Comparison of ENCODE assay signal across 23 cellular contexts in genomic region chr1:30264672-30265025, GRCh38.
A peak's percentile ranks its signal among the peaks of the same experiment; 100 is the strongest.
DNase-seq lines count a peak whose midpoint lies in the region; ATAC-seq, FAIRE-seq and TF ChIP-seq lines count a peak whose summit lies in the region.
"Had no signal": no experiment of that assay in that cellular context is flagged by ENCODE, and none has a peak within 500 bp of the region (broad histone marks: within the 10 kb centered on the region; RNA-seq: fewer than 3 reads in every experiment).

No MANE protein-coding gene starts in this region.

- no peaks in the 10 kb centered on the region for H3K4me1 Mint-ChIP-seq in chondrocyte (ENCODE audit: low read depth)
- H3K4me1 Mint-ChIP-seq: B cell; CD14-positive monocyte; CD8-positive, alpha-beta memory T cell had no signal

- ATAC-seq in GM19467 (IDR thresholded peaks at IDR 0.05; ENCODE audit: unreplicated experiment) (no peak), HepG2 (no peak), sciatic nerve (no peak)

- peaks cover 12% of the 10 kb centered on the region for H3K27me3 Mint-ChIP-seq in chondrocyte (ENCODE audit: low read depth)

- H3K36me3 ChIP-seq in A673 (ENCODE audit: insufficient read depth, low read length, poor library complexity, severe bottlenecking) = no peaks in the 10 kb centered on the region
- no peaks in the 10 kb centered on the region for H3K36me3 ChIP-seq in sigmoid colon
- no peaks in the 10 kb centered on the region for H3K36me3 ChIP-seq in HepG2 (replicated peaks in 1 of 2; ENCODE audit: control insufficient read depth in 1 of 2, insufficient read depth in 2 of 2, low read length in 2 of 2)
- H3K36me3 ChIP-seq: BLaER1 had no signal

- in situ Hi-C loops in HepG2 (cut with HindIII; ENCODE audit: extremely low pct_ligation_motif_present, low pct_unique_long_range_greater_than_20kb) = no loop called here

- H3K4me2 ChIP-seq in HepG2 (ENCODE audit: low read depth, low read length) = no peak overlapping the region
- H3K4me2 ChIP-seq: BLaER1 had no signal

- DNase-seq in A673 (ENCODE audit: low spot score) = no peak
- DNase-seq in H4 (ENCODE audit: low spot score) = peak; percentile 57
- DNase-seq in chondrocyte (ENCODE audit: low spot score) = peak; percentile 10
- peak; percentile 18 for DNase-seq in sigmoid colon
- no peak for DNase-seq in HepG2 (ENCODE audit: low spot score)
- no peak for DNase-seq in sciatic nerve (ENCODE audit: low spot score)
- no peak for DNase-seq in activated CD4-positive, CD25-positive, alpha-beta regulatory T cell (lab: John Stamatoyannopoulos, UW)
- DNase-seq: CD4-positive, alpha-beta T cell; CD8-positive, alpha-beta memory T cell; DMS 273 treated with DMSO at 0.1 percent for 48 hours; DMS79; EL; GF-D8; GOT3; H7; HCEC 1CT had no signal

- intact Hi-C loops in A673 (cut with micrococcal nuclease; ENCODE audit: unreplicated experiment) (no loop called here), sigmoid colon (cut with DNase I) (no loop called here), HepG2 (cut with micrococcal nuclease; ENCODE audit: unreplicated experiment) (no loop called here), sciatic nerve (cut with DNase I) (no loop called here)

- no peak overlapping the region for H2AFZ ChIP-seq in HepG2 (ENCODE audit: low read length)

- no peaks in the 10 kb centered on the region for H4K20me1 ChIP-seq in HepG2 (ENCODE audit: insufficient read depth, low read length)
- H4K20me1 ChIP-seq: BLaER1 had no signal

- TF ChIP-seq CTCF in A673 (conservative IDR thresholded peaks at IDR 0.05; ENCODE audit: low read depth, low read length) (no peak), chondrocyte (IDR thresholded peaks at IDR 0.05) (no peak), sigmoid colon (IDR thresholded peaks at IDR 0.05) (no peak), HepG2 (CRISPR knock-in tag; IDR thresholded peaks at IDR 0.05) (no peak)

- no peak overlapping the region for H3K9ac ChIP-seq in HepG2 (ENCODE audit: insufficient read depth, low read depth, low read length)
- H3K9ac ChIP-seq: BLaER1 had no signal

- H3K4me1 ChIP-seq in A673 (ENCODE audit: insufficient read depth, low read length, poor library complexity, severe bottlenecking) = peaks cover 17% of the 10 kb centered on the region
- no peaks in the 10 kb centered on the region for H3K4me1 ChIP-seq in sigmoid colon
- no peaks in the 10 kb centered on the region for H3K4me1 ChIP-seq in HepG2 (ENCODE audit: insufficient read depth, low read length)

- TF ChIP-seq EP300 in sigmoid colon (IDR thresholded peaks at IDR 0.05) (no peak), HepG2 (IDR thresholded peaks at IDR 0.05; ENCODE audit: low read depth in 2 of 2, low read length in 2 of 2) (no peak), HepG2 (CRISPR knock-in tag; IDR thresholded peaks at IDR 0.05; ENCODE audit: borderline replicate concordance) (no peak)

- 76 to 86% methylated on average over 4 of the region's 4 CpGs for WGBS in sigmoid colon, 2 donors
- 28% methylated on average over 4 of the region's 4 CpGs for WGBS in HepG2 (ENCODE audit: low lambda C conversion rate)

- BruUV-seq in A673 (replicated peaks; lab: Mats Ljungman, UMichigan) = no TSS peak
- no TSS peak for BruUV-seq in HepG2 (replicated peaks; lab: Mats Ljungman, UMichigan)

- no peak for TF ChIP-seq RAD21 in HepG2 (CRISPR knock-in tag; IDR thresholded peaks at IDR 0.05)

- H3K36me3 Mint-ChIP-seq in chondrocyte (ENCODE audit: low read depth) = no peaks in the 10 kb centered on the region
- H3K36me3 Mint-ChIP-seq: CD14-positive monocyte had no signal

- H3K27me3 ChIP-seq in A673 (replicated peaks; ENCODE audit: insufficient read depth, low read depth, low read length, poor library complexity) (no peaks in the 10 kb centered on the region), sigmoid colon (peaks cover 0 to 14% (median 0%) of the 10 kb centered on the region in 3 donors), HepG2 (ENCODE audit: control insufficient read depth in 1 of 2, insufficient read depth in 2 of 2, low read length in 2 of 2) (no peaks in the 10 kb centered on the region; a peak in 1 of 5 replicates)
- H3K27me3 ChIP-seq: BLaER1 had no signal

- H3K9me3 ChIP-seq in A673 (ENCODE audit: low read depth, low read length, poor library complexity, severe bottlenecking) (no peaks in the 10 kb centered on the region), sigmoid colon (no peaks in the 10 kb centered on the region), HepG2 (ENCODE audit: low read length) (no peaks in the 10 kb centered on the region)
- H3K9me3 ChIP-seq: BLaER1 had no signal

- peaks cover 4% of the 10 kb centered on the region for H3K9me3 Mint-ChIP-seq in chondrocyte (ENCODE audit: low read depth)
- H3K9me3 Mint-ChIP-seq: CD4-positive, alpha-beta T cell had no signal

- H3K27ac Mint-ChIP-seq in chondrocyte (ENCODE audit: unreplicated experiment) = no peak overlapping the region
- H3K27ac Mint-ChIP-seq: B cell; CD14-positive monocyte; CD4-positive, alpha-beta T cell; CD8-positive, alpha-beta memory T cell had no signal

- CTCF ChIA-PET in A673 (lab: Charles Lee) (no interaction called here), HepG2 (lab: Yijun Ruan, JAX; ENCODE audit: low intra/inter-chr PET ratio, low total read pairs) (no interaction called here)

- H3K27ac ChIP-seq in A673 (ENCODE audit: low read depth, low read length, poor library complexity, severe bottlenecking) = peak overlapping the region; percentile 62
- no peak overlapping the region for H3K27ac ChIP-seq in sigmoid colon
- no peak overlapping the region for H3K27ac ChIP-seq in HepG2 (ENCODE audit: extremely low read length, insufficient read depth, low read length)
- H3K27ac ChIP-seq: BLaER1 had no signal

- TF ChIP-seq POLR2A in sigmoid colon (IDR thresholded peaks at IDR 0.05) = no peak
- TF ChIP-seq POLR2A in HepG2 (IDR thresholded peaks at IDR 0.05; ENCODE audit: insufficient read depth in 1 of 2, low read depth in 2 of 2, low read length in 2 of 2) = no peak

- no peak overlapping the region for H3K4me3 Mint-ChIP-seq in chondrocyte (ENCODE audit: unreplicated experiment)
- H3K4me3 Mint-ChIP-seq: B cell; CD14-positive monocyte; CD4-positive, alpha-beta T cell; CD8-positive, alpha-beta memory T cell had no signal

- H3K4me3 ChIP-seq in A673 (ENCODE audit: low read depth, low read length, poor library complexity, severe bottlenecking) (no peak overlapping the region), sigmoid colon (no peak overlapping the region), HepG2 (replicated peaks in 1 of 3; ENCODE audit: insufficient read depth in 1 of 3, low read depth in 2 of 3, low read length in 3 of 3) (no peak overlapping the region)
- H3K4me3 ChIP-seq: BLaER1 had no signal

- POLR2A ChIA-PET in A673 (lab: Charles Lee; ENCODE audit: low non-redundant PET) = no interaction called here
- POLR2A ChIA-PET in HepG2 (lab: Yijun Ruan, JAX) = no interaction called here

- no peaks in the 10 kb centered on the region for H3K79me2 ChIP-seq in HepG2 (ENCODE audit: insufficient read depth, low read length)

- no peak for FAIRE-seq in HepG2 (lab: Jason Lieb, UNC)
- FAIRE-seq: D721Med, GM12891, GM18507 had no signal

TF ChIP-seq in HepG2, 621 proteins besides CTCF, POLR2A, EP300 and RAD21:
- TF ChIP-seq FOXA3 (CRISPR knock-in tag; IDR thresholded peaks at IDR 0.05) (no peak), TBX2 (CRISPR knock-in tag; IDR thresholded peaks at IDR 0.05; ENCODE audit: borderline replicate concordance) (no peak), TFAP4 (IDR thresholded peaks at IDR 0.05; ENCODE audit: borderline replicate concordance, low read depth) (no peak), KDM2A (CRISPR knock-in tag; IDR thresholded peaks at IDR 0.05; ENCODE audit: borderline replicate concordance, low read depth) (no peak), ZNF253 (CRISPR knock-in tag; IDR thresholded peaks at IDR 0.05; ENCODE audit: borderline replicate concordance) (no peak), MXI1 (IDR thresholded peaks at IDR 0.05; ENCODE audit: borderline replicate concordance, low read depth, low read length) (no peak), CREM (IDR thresholded peaks at IDR 0.05) (no peak), CREM (CRISPR knock-in tag; IDR thresholded peaks at IDR 0.05) (no peak), BATF2 (CRISPR knock-in tag; IDR thresholded peaks at IDR 0.05) (no peak), RBAK (CRISPR knock-in tag; IDR thresholded peaks at IDR 0.05) (no peak), NFKBIZ (CRISPR knock-in tag; IDR thresholded peaks at IDR 0.05) (no peak), ZBTB43 (CRISPR knock-in tag; conservative IDR thresholded peaks at IDR 0.05) (no peak)

Comparison
In these comparisons a context has a peak if more than half of its experiments do, and no peak if none do; other contexts are left out.
1. DNase-seq: peak in H4 (single experiment), chondrocyte (single experiment) and sigmoid colon (single experiment); none in A673 (single experiment), HepG2 (single experiment), sciatic nerve (single experiment) and activated CD4-positive, CD25-positive, alpha-beta regulatory T cell (0 of 4).